In genomic region chr10:8065651-8066050, GRCh38 we compare ENCODE assay signal across 15 cellular contexts. TPM values are rescaled to one million over a fixed set of nuclear protein-coding genes. Genes with fewer than 3 reads are reported as not detected.
DNase-seq lines count a peak whose midpoint lies in the region; ATAC-seq and TF ChIP-seq lines count a peak whose summit lies in the region.
"Had no signal": no experiment of that assay in that cellular context is flagged by ENCODE, and none has a peak within 500 bp of the region (broad histone marks: within the 10 kb centered on the region; RNA-seq: fewer than 3 reads in every experiment).

No MANE protein-coding gene starts in this region.

- peaks cover 48 to 75% of the 10 kb centered on the region in 2 donors for H3K36me3 Mint-ChIP-seq in activated naive CD4-positive, alpha-beta T cell treated with anti-CD3 and anti-CD28 coated beads, Interleukin-2, amount 50 U/mL, for 72 hours
- peaks cover 94% of the 10 kb centered on the region for H3K36me3 Mint-ChIP-seq in activated naive CD4-positive, alpha-beta T cell treated with anti-CD3 and anti-CD28 coated beads, Interleukin-2, amount 10 ng/mL, durations not matched to agents 7 days and 5 days
- H3K36me3 Mint-ChIP-seq in T-helper 1 cell treated with Interleukin-12 subunit alpha and Interleukin-12 subunit beta and Interleukin-4 antibody, amounts not matched to agents 30 μg/mL and 1 μg/mL, for 36 hours (ENCODE audit: low read depth): peaks cover 86% of the 10 kb centered on the region
- H3K36me3 Mint-ChIP-seq in endothelial cell (ENCODE audit: low read depth, unreplicated experiment): peaks cover 71% of the 10 kb centered on the region
- H3K36me3 Mint-ChIP-seq: WTC11 had no signal

- ATAC-seq in activated naive CD4-positive, alpha-beta T cell treated with anti-CD3 and anti-CD28 coated beads, Interleukin-2, amount 50 U/mL, for 72 hours: peak; percentile 31 to 73
- ATAC-seq: WTC11 had no signal

- H3K27me3 Mint-ChIP-seq in activated naive CD4-positive, alpha-beta T cell treated with anti-CD3 and anti-CD28 coated beads, Interleukin-2, amount 10 ng/mL, durations not matched to agents 7 days and 5 days: no peaks in the 10 kb centered on the region
- no peaks in the 10 kb centered on the region for H3K27me3 Mint-ChIP-seq in T-helper 1 cell treated with Interleukin-12 subunit alpha and Interleukin-12 subunit beta and Interleukin-4 antibody, amounts not matched to agents 30 μg/mL and 1 μg/mL, for 36 hours (ENCODE audit: low read depth)
- peaks cover 10% of the 10 kb centered on the region for H3K27me3 Mint-ChIP-seq in endothelial cell (ENCODE audit: unreplicated experiment)

- no peak for DNase-seq in activated naive CD4-positive, alpha-beta T cell treated with anti-CD3 and anti-CD28 coated beads, Interleukin-2, amount 50 U/mL, for 72 hours (ENCODE audit: low spot score in 2 of 2)
- DNase-seq in activated naive CD4-positive, alpha-beta T cell treated with anti-CD3 and anti-CD28 coated beads, Interleukin-2, amount 10 ng/mL, durations not matched to agents 7 days and 5 days: no peak
- DNase-seq in endothelial cell (ENCODE audit: low spot score) (peak; percentile 53), retinal pigment epithelial cell (ENCODE audit: low read depth) (peak; percentile 36), NCI-H1436 treated with DMSO at 0.1 percent for 48 hours (lab: John Stamatoyannopoulos, UW) (no peak), activated gamma-delta T cell (lab: John Stamatoyannopoulos, UW) (no peak), DMS53 (lab: John Stamatoyannopoulos, UW) (no peak)
- DNase-seq: activated naive CD4-positive, alpha-beta T cell treated with Interleukin-2 at 50 U/mL for 16 hours; colonic mucosa; HFFc6; NCI-H1417 treated with DMSO at 0.1 percent for 48 hours; NCI-H774; SJCRH30 had no signal

- no peak overlapping the region for H3K4me3 ChIP-seq in retinal pigment epithelial cell (ENCODE audit: low read length)
- H3K4me3 ChIP-seq: colonic mucosa, SJCRH30 had no signal

- peak overlapping the region; percentile 87 to 94 for H3K27ac Mint-ChIP-seq in activated naive CD4-positive, alpha-beta T cell treated with anti-CD3 and anti-CD28 coated beads, Interleukin-2, amount 50 U/mL, for 72 hours
- H3K27ac Mint-ChIP-seq in activated naive CD4-positive, alpha-beta T cell treated with anti-CD3 and anti-CD28 coated beads, Interleukin-2, amount 10 ng/mL, durations not matched to agents 7 days and 5 days: no peak overlapping the region
- H3K27ac Mint-ChIP-seq in T-helper 1 cell treated with Interleukin-12 subunit alpha and Interleukin-12 subunit beta and Interleukin-4 antibody, amounts not matched to agents 30 μg/mL and 1 μg/mL, for 36 hours: peak overlapping the region; percentile 84
- peak overlapping the region; percentile 99 for H3K27ac Mint-ChIP-seq in endothelial cell (ENCODE audit: unreplicated experiment)
- H3K27ac Mint-ChIP-seq: HFFc6, WTC11 had no signal

- H3K4me3 Mint-ChIP-seq in activated naive CD4-positive, alpha-beta T cell treated with anti-CD3 and anti-CD28 coated beads, Interleukin-2, amount 10 ng/mL, durations not matched to agents 7 days and 5 days: no peak overlapping the region
- peak overlapping the region; percentile 78 for H3K4me3 Mint-ChIP-seq in T-helper 1 cell treated with Interleukin-12 subunit alpha and Interleukin-12 subunit beta and Interleukin-4 antibody, amounts not matched to agents 30 μg/mL and 1 μg/mL, for 36 hours
- H3K4me3 Mint-ChIP-seq in endothelial cell (ENCODE audit: unreplicated experiment): peak overlapping the region; percentile 32
- H3K4me3 Mint-ChIP-seq: HFFc6, WTC11 had no signal

- no peaks in the 10 kb centered on the region for H3K9me3 Mint-ChIP-seq in activated naive CD4-positive, alpha-beta T cell treated with anti-CD3 and anti-CD28 coated beads, Interleukin-2, amount 50 U/mL, for 72 hours
- H3K9me3 Mint-ChIP-seq in activated naive CD4-positive, alpha-beta T cell treated with anti-CD3 and anti-CD28 coated beads, Interleukin-2, amount 10 ng/mL, durations not matched to agents 7 days and 5 days: no peaks in the 10 kb centered on the region
- H3K9me3 Mint-ChIP-seq in T-helper 1 cell treated with Interleukin-12 subunit alpha and Interleukin-12 subunit beta and Interleukin-4 antibody, amounts not matched to agents 30 μg/mL and 1 μg/mL, for 36 hours: no peaks in the 10 kb centered on the region
- H3K9me3 Mint-ChIP-seq in endothelial cell (ENCODE audit: unreplicated experiment): no peaks in the 10 kb centered on the region
- H3K9me3 Mint-ChIP-seq: HFFc6, WTC11 had no signal

- CTCF ChIA-PET in activated naive CD4-positive, alpha-beta T cell treated with anti-CD3 and anti-CD28 coated beads, Interleukin-2, amount 10 ng/mL, durations not matched to agents 7 days and 5 days (lab: Charles Lee): interaction anchor here (0.8 to 1.2 kb wide), 2 partner anchors 10 to 75 kb away, joined by 3 read pairs; no protein-coding TSS in a partner anchor

- peaks cover 92% of the 10 kb centered on the region for H3K4me1 Mint-ChIP-seq in activated naive CD4-positive, alpha-beta T cell treated with anti-CD3 and anti-CD28 coated beads, Interleukin-2, amount 10 ng/mL, durations not matched to agents 7 days and 5 days
- peaks cover 84% of the 10 kb centered on the region for H3K4me1 Mint-ChIP-seq in T-helper 1 cell treated with Interleukin-12 subunit alpha and Interleukin-12 subunit beta and Interleukin-4 antibody, amounts not matched to agents 30 μg/mL and 1 μg/mL, for 36 hours (ENCODE audit: low read depth)
- H3K4me1 Mint-ChIP-seq in endothelial cell (ENCODE audit: unreplicated experiment): peaks cover 71% of the 10 kb centered on the region

- TF ChIP-seq CTCF in endothelial cell (IDR thresholded peaks at IDR 0.05; ENCODE audit: unreplicated experiment) (no peak), retinal pigment epithelial cell (conservative IDR thresholded peaks at IDR 0.05; ENCODE audit: low read depth, low read length) (no peak)

RNA-seq across cellular contexts. Expression of gene GATA3, which starts 11.2 kb away (rescaled TPM):
- total RNA-seq in activated naive CD4-positive, alpha-beta T cell treated with anti-CD3 and anti-CD28 coated beads, Interleukin-2, amount 50 U/mL, for 72 hours: 10 to 100 TPM in 1 of 2 donors, 1 to 10 TPM in 1; 5.7 to 28.9 TPM
- 70.9 TPM for total RNA-seq in endothelial cell (ENCODE audit: unreplicated experiment)

Comparison
In these comparisons a context has a peak if more than half of its experiments do, and no peak if none do; other contexts are left out.
1. DNase-seq: peak in endothelial cell (single experiment) and retinal pigment epithelial cell (single experiment); none in activated naive CD4-positive, alpha-beta T cell treated with anti-CD3 and anti-CD28 coated beads, Interleukin-2, amount 50 U/mL, for 72 hours (0 of 2), activated naive CD4-positive, alpha-beta T cell treated with anti-CD3 and anti-CD28 coated beads, Interleukin-2, amount 10 ng/mL, durations not matched to agents 7 days and 5 days (single experiment), NCI-H1436 treated with DMSO at 0.1 percent for 48 hours (single experiment), activated gamma-delta T cell (single experiment) and DMS53 (single experiment).